27 cellular contexts compared by ENCODE assay signal in the genomic region with DNA sequence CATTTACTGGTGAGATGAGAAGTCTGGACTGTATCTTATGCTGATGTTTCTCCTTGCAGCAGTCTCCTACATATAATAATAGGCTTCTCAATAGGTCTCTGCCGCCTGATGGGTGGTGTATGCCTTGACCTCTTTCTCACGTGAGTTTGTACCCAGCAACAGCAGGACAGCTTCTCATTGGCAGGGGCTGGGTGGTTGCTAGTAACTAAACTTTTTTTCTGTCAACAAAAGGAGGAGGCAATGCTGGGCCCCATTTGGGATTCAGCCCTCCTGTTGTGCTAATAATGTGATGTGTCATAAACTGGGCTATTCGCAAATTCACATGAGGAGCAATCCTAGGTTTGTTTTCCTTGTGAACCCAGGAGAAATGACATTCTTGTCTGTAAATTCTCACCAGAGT.
"Had no signal": no experiment of that assay in that cellular context is flagged by ENCODE, and none has a peak within 500 bp of the region (broad histone marks: within the 10 kb centered on the region; RNA-seq: fewer than 3 reads in every experiment).

No MANE protein-coding gene starts in this region.

- H3K27me3 ChIP-seq: ascending aorta, body of pancreas, Peyer's patch, SJCRH30 had no signal

- H3K4me3 ChIP-seq: ascending aorta, body of pancreas, Peyer's patch, SJCRH30 had no signal

- FAIRE-seq: bronchial epithelial cell had no signal

- DNase-seq: activated CD4-positive, alpha-beta T cell treated with anti-CD3 and anti-CD28 coated beads for 4 hours; activated CD4-positive, alpha-beta T cell treated with anti-CD3 and anti-CD28 coated beads, Interleukin-2, amount 50 U/mL, for 48 hours; activated CD8-positive, alpha-beta memory T cell treated with anti-CD3 and anti-CD28 coated beads for 24 hours; activated effector memory CD4-positive, alpha-beta T cell treated with anti-CD3 and anti-CD28 coated beads, Interleukin-2, amount 50 U/mL, for 16 hours; activated naive CD4-positive, alpha-beta T cell treated with Interleukin-2 at 50 U/mL for 16 hours; activated naive CD8-positive, alpha-beta T cell treated with anti-CD3 and anti-CD28 coated beads, Interleukin-2, amount 50 U/mL, for 24 hours; activated T-cell treated with anti-CD3 and anti-CD28 coated beads, Interleukin-2, amount 50 U/mL, for 4 hours; amniotic stem cell; body of pancreas; KG1; NCI-H1092 treated with DMSO at 0.1 percent for 48 hours; NCI-H1436; NCI-H1694 treated with DMSO at 0.1 percent for 48 hours; NCI-H2029 treated with DMSO at 0.1 percent for 48 hours; NCI-H345; NCI-H510A; NCI-H526 treated with DMSO at 0.1 percent for 48 hours; NCI-H82; NK-92 treated with Interleukin-12 subunit alpha and Interleukin-12 subunit beta, amount 100 ng/mL, for 24 hours; Peyer's patch; Right ventricle myocardium superior; SJCRH30 had no signal

- H3K4me1 ChIP-seq: ascending aorta, body of pancreas, Peyer's patch, SJCRH30 had no signal

- H3K27ac ChIP-seq: ascending aorta, body of pancreas, Peyer's patch, RWPE1, SJCRH30 had no signal

- H3K36me3 ChIP-seq: ascending aorta, Peyer's patch, SJCRH30 had no signal

- ATAC-seq: activated CD4-positive, CD25-positive, alpha-beta regulatory T cell treated with anti-CD3 and anti-CD28 coated beads, Interleukin-2, amount 50 U/mL, for 24 hours; activated naive CD4-positive, alpha-beta T cell treated with anti-CD3 and anti-CD28 coated beads, Interleukin-2, amount 50 U/mL, for 72 hours; activated naive CD8-positive, alpha-beta T cell treated with anti-CD3 and anti-CD28 coated beads, Interleukin-2, amount 50 U/mL, for 24 hours; activated T-cell treated with anti-CD3 and anti-CD28 coated beads, Interleukin-2, amount 50 U/mL, for 4 hours; body of pancreas had no signal

- H3K9me3 ChIP-seq: ascending aorta, body of pancreas, Peyer's patch, SJCRH30 had no signal
